Comparison of ENCODE assay signal across 1 cellular context in genomic region chr14:58557242-58557641, GRCh38.
TF ChIP-seq lines count a peak whose summit lies in the region.

No MANE protein-coding gene starts in this region.

TF ChIP-seq in GM23338, 12 proteins besides CTCF, POLR2A, EP300 and RAD21 (continued from another document):
- TF ChIP-seq ZNF462 (CRISPR knock-in tag; IDR thresholded peaks at IDR 0.05): no peak
- no peak for TF ChIP-seq STAT1 (IDR thresholded peaks at IDR 0.05; ENCODE audit: unreplicated experiment)
- no peak for TF ChIP-seq ZNF114 (CRISPR knock-in tag; IDR thresholded peaks at IDR 0.05)
- no peak for TF ChIP-seq CREB1 (CRISPR knock-in tag; IDR thresholded peaks at IDR 0.05; ENCODE audit: low read depth)
- no peak for TF ChIP-seq ZNF331 (CRISPR knock-in tag; IDR thresholded peaks at IDR 0.05; ENCODE audit: low read depth)
- no peak for TF ChIP-seq EZH2phosphoT487 (IDR thresholded peaks at IDR 0.05; ENCODE audit: unreplicated experiment)
TF ChIP-seq in GM23338: peak in this region for 0.
